ENCODE assay signal across 14 cellular contexts in genomic region chr6:130259557-130259956, GRCh38. TPM values are rescaled to one million over a fixed set of nuclear protein-coding genes. Genes with fewer than 3 reads are reported as not detected.
A peak's percentile ranks its signal among the peaks of the same experiment; 100 is the strongest.
DNase-seq lines count a peak whose midpoint lies in the region; ATAC-seq and TF ChIP-seq lines count a peak whose summit lies in the region.
"Had no signal": no experiment of that assay in that cellular context is flagged by ENCODE, and none has a peak within 500 bp of the region (broad histone marks: within the 10 kb centered on the region; RNA-seq: fewer than 3 reads in every experiment).

No MANE protein-coding gene starts in this region.

- peak; percentile 24 for ATAC-seq in HG02759 (IDR thresholded peaks at IDR 0.05; ENCODE audit: unreplicated experiment)
- ATAC-seq in HG03521 (IDR thresholded peaks at IDR 0.05; ENCODE audit: unreplicated experiment): peak; percentile 26
- peak; percentile 55 to 63 for ATAC-seq in stimulated activated naive B cell treated with anti-CD40 and anti-IgM and Interleukin-4, amounts not matched to agents 10 μg/mL and 1 μg/mL and 100 μg/mL, for 72 hours (replicated peaks)
- ATAC-seq: left lobe of liver, PC-3, psoas muscle, WTC11 had no signal

- H3K27ac Mint-ChIP-seq in activated naive CD8-positive, alpha-beta T cell: no peak overlapping the region
- H3K27ac Mint-ChIP-seq in activated naive CD8-positive, alpha-beta T cell treated with anti-CD3 and anti-CD28 coated beads for 36 hours: no peak overlapping the region
- H3K27ac Mint-ChIP-seq in stimulated activated naive B cell treated with anti-CD40 and anti-IgM and Interleukin-4, amounts not matched to agents 10 μg/mL and 1 μg/mL and 100 μg/mL, for 72 hours: peak overlapping the region; percentile 96
- H3K27ac Mint-ChIP-seq: WTC11 had no signal

- H3K4me1 Mint-ChIP-seq in activated naive CD8-positive, alpha-beta T cell (ENCODE audit: low read depth): peaks cover 17% of the 10 kb centered on the region
- peaks cover 2% of the 10 kb centered on the region for H3K4me1 Mint-ChIP-seq in activated naive CD8-positive, alpha-beta T cell treated with anti-CD3 and anti-CD28 coated beads for 36 hours
- H3K4me1 Mint-ChIP-seq in stimulated activated naive B cell treated with anti-CD40 and anti-IgM and Interleukin-4, amounts not matched to agents 10 μg/mL and 1 μg/mL and 100 μg/mL, for 72 hours: peaks cover 27 to 41% of the 10 kb centered on the region in 2 donors
- H3K4me1 Mint-ChIP-seq: WTC11 had no signal

- peak overlapping the region; percentile 59 for H3K4me3 Mint-ChIP-seq in activated naive CD8-positive, alpha-beta T cell
- no peak overlapping the region for H3K4me3 Mint-ChIP-seq in activated naive CD8-positive, alpha-beta T cell treated with anti-CD3 and anti-CD28 coated beads for 36 hours
- H3K4me3 Mint-ChIP-seq in stimulated activated naive B cell treated with anti-CD40 and anti-IgM and Interleukin-4, amounts not matched to agents 10 μg/mL and 1 μg/mL and 100 μg/mL, for 72 hours: peak overlapping the region; percentile 41 to 85
- H3K4me3 Mint-ChIP-seq: WTC11 had no signal

- TF ChIP-seq CTCF in foreskin fibroblast (IDR thresholded peaks at IDR 0.05; ENCODE audit: low read depth, low read length): no peak

- H3K9me3 Mint-ChIP-seq in activated naive CD8-positive, alpha-beta T cell (ENCODE audit: low read depth): peaks cover 7% of the 10 kb centered on the region
- peaks cover 15% of the 10 kb centered on the region for H3K9me3 Mint-ChIP-seq in activated naive CD8-positive, alpha-beta T cell treated with anti-CD3 and anti-CD28 coated beads for 36 hours
- H3K9me3 Mint-ChIP-seq in stimulated activated naive B cell treated with anti-CD40 and anti-IgM and Interleukin-4, amounts not matched to agents 10 μg/mL and 1 μg/mL and 100 μg/mL, for 72 hours: peaks cover 8 to 9% of the 10 kb centered on the region in 2 donors

- no peak for DNase-seq in activated naive CD8-positive, alpha-beta T cell treated with anti-CD3 and anti-CD28 coated beads for 36 hours
- DNase-seq in stimulated activated naive B cell treated with anti-CD40 and anti-IgM and Interleukin-4, amounts not matched to agents 10 μg/mL and 1 μg/mL and 100 μg/mL, for 72 hours: no peak
- DNase-seq in substantia nigra (lab: John Stamatoyannopoulos, UW): no peak
- no peak for DNase-seq in foreskin fibroblast
- DNase-seq in activated CD8-positive, alpha-beta memory T cell treated with anti-CD3 and anti-CD28 coated beads, Interleukin-2, amount 50 U/mL, for 48 hours: no peak
- DNase-seq: esophagus squamous epithelium, NCI-H1105, PC-3, psoas muscle had no signal

- no peaks in the 10 kb centered on the region for H3K27me3 Mint-ChIP-seq in activated naive CD8-positive, alpha-beta T cell
- no peaks in the 10 kb centered on the region for H3K27me3 Mint-ChIP-seq in activated naive CD8-positive, alpha-beta T cell treated with anti-CD3 and anti-CD28 coated beads for 36 hours
- H3K27me3 Mint-ChIP-seq in stimulated activated naive B cell treated with anti-CD40 and anti-IgM and Interleukin-4, amounts not matched to agents 10 μg/mL and 1 μg/mL and 100 μg/mL, for 72 hours: no peaks in the 10 kb centered on the region

- H3K27ac ChIP-seq in substantia nigra (ENCODE audit: low read depth, low read length, poor library complexity, severe bottlenecking): no peak overlapping the region
- H3K27ac ChIP-seq: psoas muscle had no signal

- H3K36me3 Mint-ChIP-seq in activated naive CD8-positive, alpha-beta T cell: peaks cover 7% of the 10 kb centered on the region
- peaks cover 5% of the 10 kb centered on the region for H3K36me3 Mint-ChIP-seq in activated naive CD8-positive, alpha-beta T cell treated with anti-CD3 and anti-CD28 coated beads for 36 hours
- peaks cover 17 to 30% of the 10 kb centered on the region in 2 donors for H3K36me3 Mint-ChIP-seq in stimulated activated naive B cell treated with anti-CD40 and anti-IgM and Interleukin-4, amounts not matched to agents 10 μg/mL and 1 μg/mL and 100 μg/mL, for 72 hours

- no peak overlapping the region for H3K4me3 ChIP-seq in foreskin fibroblast (ENCODE audit: low read depth in 1 of 2, low read length in 2 of 2)
- H3K4me3 ChIP-seq: esophagus squamous epithelium, psoas muscle had no signal

RNA-seq across cellular contexts. Expression of gene SAMD3, which starts 36.8 kb away (rescaled TPM):
- total RNA-seq in activated naive CD8-positive, alpha-beta T cell treated with anti-CD3 and anti-CD28 coated beads for 36 hours: 1 to 10 TPM; 2.7 to 3.3 TPM
- total RNA-seq: PC-3 had no signal
